In genomic region chr3:150951923-150952322, GRCh38 we compare ENCODE assay signal across 9 cellular contexts. TPM values are rescaled to one million over a fixed set of nuclear protein-coding genes. Genes with fewer than 3 reads are reported as not detected.
"Had no signal": no experiment of that assay in that cellular context is flagged by ENCODE, and none has a peak within 500 bp of the region (broad histone marks: within the 10 kb centered on the region; RNA-seq: fewer than 3 reads in every experiment).

No MANE protein-coding gene starts in this region.

- H3K4me3 ChIP-seq: GM12878 had no signal

- ATAC-seq: GM12878 had no signal

- FAIRE-seq: G401.6, GM12878, GM12891, GM12892, GM18507, GM19239 had no signal

- DNase-seq: GDM1, GF-D8 had no signal

RNA-seq across cellular contexts. Expression of gene CLRN1, which starts 20.6 kb away (rescaled TPM):
- total RNA-seq: G401, GM12878 had no signal
- polyA plus RNA-seq: GM12878 had no signal

RNA-seq across cellular contexts. Expression of gene MINDY4B, which starts 46.7 kb away (rescaled TPM):
- total RNA-seq: G401, GM12878 had no signal
- polyA plus RNA-seq: GM12878 had no signal
